ENCODE assay signal across 22 cellular contexts in the genomic region with DNA sequence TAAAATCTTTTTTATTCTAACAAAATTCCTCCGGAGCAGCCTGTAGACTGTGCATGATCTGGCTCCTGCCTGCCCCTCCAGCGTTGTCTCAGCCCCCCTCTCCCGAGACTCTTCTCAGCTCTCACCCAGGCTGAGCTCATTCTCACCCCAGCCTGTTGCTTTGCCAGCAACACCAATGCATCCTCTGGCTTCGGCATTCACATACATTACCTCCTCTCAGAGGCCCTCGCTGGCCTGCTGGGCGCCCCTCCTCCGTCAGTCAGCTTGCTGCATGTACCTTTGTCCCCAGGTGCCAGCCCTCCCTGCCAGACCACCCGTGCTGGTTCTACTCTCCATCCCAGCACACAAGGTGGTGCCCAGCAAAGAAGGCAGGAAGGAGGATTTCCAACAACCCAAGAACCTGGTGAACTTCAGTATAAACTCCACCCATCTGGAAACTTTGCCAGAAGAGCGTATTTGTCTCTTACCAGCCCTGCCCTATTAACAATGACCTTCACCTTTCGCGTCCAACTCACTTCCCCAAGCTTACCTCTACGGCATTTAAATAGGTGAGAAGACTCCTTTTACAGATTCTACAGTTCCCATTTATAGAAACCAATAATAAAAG. TPM values are rescaled to one million over a fixed set of nuclear protein-coding genes. Genes with fewer than 3 reads are reported as not detected.
A peak's percentile ranks its signal among the peaks of the same experiment; 100 is the strongest.
DNase-seq lines count a peak whose midpoint lies in the region; ATAC-seq, FAIRE-seq and TF ChIP-seq lines count a peak whose summit lies in the region.
"Had no signal": no experiment of that assay in that cellular context is flagged by ENCODE, and none has a peak within 500 bp of the region (broad histone marks: within the 10 kb centered on the region; RNA-seq: fewer than 3 reads in every experiment).

No MANE protein-coding gene starts in this region.

- no peak overlapping the region for H3K23ac ChIP-seq in mesendoderm (ENCODE audit: low read length)

- FAIRE-seq in urothelium cell line (lab: Jason Lieb, UNC), result peak; percentile 61
- FAIRE-seq: H54, HepG2 had no signal

- no peak overlapping the region for H4K8ac ChIP-seq in mesendoderm (ENCODE audit: low read depth, low read length)

- H3K27me3 Mint-ChIP-seq in brain, result no peaks in the 10 kb centered on the region
- H3K27me3 Mint-ChIP-seq: stimulated activated naive CD8-positive, alpha-beta T cell treated with anti-CD3 and anti-CD28 coated beads, Interleukin-15, Interleukin-2, amounts not matched to agents 100 ng/mL and 50 ng/mL, for 24 hours had no signal

- peak overlapping the region in 3 of 5 experiments; percentile 11 to 51 (median 51) for H3K27ac Mint-ChIP-seq in brain
- H3K27ac Mint-ChIP-seq: activated naive CD4-positive, alpha-beta T cell treated with anti-CD3 and anti-CD28 coated beads for 36 hours; activated T-helper 1 cell treated with anti-CD3 and anti-CD28 coated beads, Interleukin-12 subunit alpha, Interleukin-12 subunit beta, Interleukin-2, Interleukin-4 antibody, amounts not matched to agents 30 ng/mL and 10 ng/mL and 1 ng/mL, durations not matched to agents 14 hours and 24 hours and 36 hours; CD4-positive, alpha-beta T cell; stimulated activated naive CD8-positive, alpha-beta T cell treated with anti-CD3 and anti-CD28 coated beads, Interleukin-15, Interleukin-2, amounts not matched to agents 100 ng/mL and 50 ng/mL, for 24 hours had no signal

- peaks cover 11% of the 10 kb centered on the region for H3K79me2 ChIP-seq in mesendoderm (ENCODE audit: control insufficient read depth, insufficient read depth, low read length)

- H3K36me3 ChIP-seq in mesendoderm (ENCODE audit: control insufficient read depth, insufficient read depth, low read length), result no peaks in the 10 kb centered on the region
- H3K36me3 ChIP-seq in effector memory CD4-positive, alpha-beta T cell (ENCODE audit: control insufficient read depth, insufficient read depth, low read length), result no peaks in the 10 kb centered on the region

- H2AK5ac ChIP-seq in mesendoderm (ENCODE audit: low read length), result no peak overlapping the region

- H3K27ac ChIP-seq in mesendoderm (ENCODE audit: low read depth, low read length), result no peak overlapping the region
- no peak overlapping the region for H3K27ac ChIP-seq in effector memory CD4-positive, alpha-beta T cell (ENCODE audit: insufficient read depth, low read length, poor library complexity, severe bottlenecking)
- H3K27ac ChIP-seq: 22Rv1, VCaP had no signal

- ATAC-seq in GM19452 (IDR thresholded peaks at IDR 0.05; ENCODE audit: unreplicated experiment) (no peak), HG03442 (IDR thresholded peaks at IDR 0.05; ENCODE audit: unreplicated experiment) (no peak)
- ATAC-seq: HepG2, left lobe of liver had no signal

- TF ChIP-seq CTCF in brain (conservative IDR thresholded peaks at IDR 0.05), result no peak

- no peak overlapping the region for H4K5ac ChIP-seq in mesendoderm (ENCODE audit: low read length)

- no peaks in the 10 kb centered on the region for H3K9me3 Mint-ChIP-seq in brain
- H3K9me3 Mint-ChIP-seq: activated naive CD4-positive, alpha-beta T cell treated with anti-CD3 and anti-CD28 coated beads for 36 hours; activated T-helper 1 cell treated with anti-CD3 and anti-CD28 coated beads, Interleukin-12 subunit alpha, Interleukin-12 subunit beta, Interleukin-2, Interleukin-4 antibody, amounts not matched to agents 30 ng/mL and 10 ng/mL and 1 ng/mL, durations not matched to agents 14 hours and 24 hours and 36 hours; CD4-positive, alpha-beta T cell; stimulated activated naive CD8-positive, alpha-beta T cell treated with anti-CD3 and anti-CD28 coated beads, Interleukin-15, Interleukin-2, amounts not matched to agents 100 ng/mL and 50 ng/mL, for 24 hours had no signal

- H3K4me1 ChIP-seq in mesendoderm (ENCODE audit: control insufficient read depth, low read depth, low read length), result peaks cover 24% of the 10 kb centered on the region
- no peaks in the 10 kb centered on the region for H3K4me1 ChIP-seq in effector memory CD4-positive, alpha-beta T cell (ENCODE audit: control insufficient read depth, insufficient read depth, low read length, poor library complexity, severe bottlenecking)

- H3K4ac ChIP-seq in mesendoderm (ENCODE audit: low read depth, low read length), result no peak overlapping the region

- no peak overlapping the region for H3K4me2 ChIP-seq in mesendoderm (ENCODE audit: low read length)

- no peaks in the 10 kb centered on the region for H3K27me3 ChIP-seq in mesendoderm (ENCODE audit: insufficient read depth, low read length, poor library complexity)
- H3K27me3 ChIP-seq in effector memory CD4-positive, alpha-beta T cell (replicated peaks; ENCODE audit: control insufficient read depth, insufficient read depth, low read length, poor library complexity, severe bottlenecking), result no peaks in the 10 kb centered on the region

- H2BK15ac ChIP-seq in mesendoderm (replicated peaks; ENCODE audit: low read depth), result no peak overlapping the region

- DNase-seq in NCI-H82 (lab: John Stamatoyannopoulos, UW) (peak; percentile 34), NCI-H82 treated with DMSO at 0.1 percent for 48 hours (lab: John Stamatoyannopoulos, UW; ENCODE audit: unreplicated experiment) (no peak), mesendoderm (peak; percentile 87), urothelium cell line (ENCODE audit: low spot score) (no peak)
- no peak for DNase-seq in effector memory CD4-positive, alpha-beta T cell
- DNase-seq: activated naive CD4-positive, alpha-beta T cell treated with anti-CD3 and anti-CD28 coated beads for 36 hours; AML-193; CD4-positive, alpha-beta T cell; EL; Kasumi-1; NCI-H2107; Right ventricle myocardium superior had no signal

- H3K4me3 Mint-ChIP-seq in brain, result peak overlapping the region in 1 of 5 experiments; percentile 17
- H3K4me3 Mint-ChIP-seq: activated naive CD4-positive, alpha-beta T cell treated with anti-CD3 and anti-CD28 coated beads for 36 hours; activated T-helper 1 cell treated with anti-CD3 and anti-CD28 coated beads, Interleukin-12 subunit alpha, Interleukin-12 subunit beta, Interleukin-2, Interleukin-4 antibody, amounts not matched to agents 30 ng/mL and 10 ng/mL and 1 ng/mL, durations not matched to agents 14 hours and 24 hours and 36 hours; CD4-positive, alpha-beta T cell; stimulated activated naive CD8-positive, alpha-beta T cell treated with anti-CD3 and anti-CD28 coated beads, Interleukin-15, Interleukin-2, amounts not matched to agents 100 ng/mL and 50 ng/mL, for 24 hours had no signal

- no CpG with 5 or more reads among the region's 12 CpGs for WGBS in mesendoderm (ENCODE audit: extremely low coverage, insufficient coverage, low lambda C conversion rate)

- no peaks in the 10 kb centered on the region for H3K9me3 ChIP-seq in effector memory CD4-positive, alpha-beta T cell (ENCODE audit: control insufficient read depth, low read length)

- H3K4me1 Mint-ChIP-seq in brain, result peaks cover 78% of the 10 kb centered on the region

- H2BK120ac ChIP-seq in mesendoderm (ENCODE audit: low read depth, low read length), result no peak overlapping the region

- no peak overlapping the region for H3K9ac ChIP-seq in mesendoderm (ENCODE audit: low read length)

- H2BK5ac ChIP-seq in mesendoderm (ENCODE audit: low read length), result no peak overlapping the region

- H3K36me3 Mint-ChIP-seq in brain, result no peaks in the 10 kb centered on the region

- H3K4me3 ChIP-seq in mesendoderm (ENCODE audit: low read length), result no peak overlapping the region
- no peak overlapping the region for H3K4me3 ChIP-seq in effector memory CD4-positive, alpha-beta T cell (ENCODE audit: insufficient read depth, low read depth, low read length, poor library complexity, severe bottlenecking)

- H3K79me1 ChIP-seq in mesendoderm (ENCODE audit: low read length), result peaks cover 12% of the 10 kb centered on the region

- H3K56ac ChIP-seq in mesendoderm (ENCODE audit: low read length), result peak overlapping the region; percentile 17

- H3K18ac ChIP-seq in mesendoderm (ENCODE audit: low read length), result no peak overlapping the region

RNA-seq across cellular contexts. Expression of gene MYO10, which starts 34.9 kb away (rescaled TPM):
- 39.3 TPM for polyA plus RNA-seq in brain (ENCODE audit: insufficient read depth, low read depth, low replicate concordance)
- 30.7 TPM for polyA plus RNA-seq in mesendoderm (2013, experiment 1 of 2)
- 31.3 TPM for polyA plus RNA-seq in mesendoderm (2013, experiment 2 of 2)

Comparison
In these comparisons a context has a peak if more than half of its experiments do, and no peak if none do; other contexts are left out.
1. DNase-seq: peak in NCI-H82 (single experiment) and mesendoderm (single experiment); none in NCI-H82 treated with DMSO at 0.1 percent for 48 hours (single experiment), urothelium cell line (single experiment) and effector memory CD4-positive, alpha-beta T cell (0 of 3).